ENCODE assay signal across 30 cellular contexts in genomic region chr12:123027726-123028445, GRCh38. TPM values are rescaled to one million over a fixed set of nuclear protein-coding genes. Genes with fewer than 3 reads are reported as not detected.
DNase-seq lines count a peak whose midpoint lies in the region; FAIRE-seq and TF ChIP-seq lines count a peak whose summit lies in the region.
"Had no signal": no experiment of that assay in that cellular context is flagged by ENCODE, and none has a peak within 500 bp of the region (broad histone marks: within the 10 kb centered on the region; RNA-seq: fewer than 3 reads in every experiment).

No MANE protein-coding gene starts in this region.

- no peaks in the 10 kb centered on the region for H3K27me3 ChIP-seq in BLaER1 treated with 17β-estradiol and CSF1 and Interleukin-3, amounts not matched to agents 10 nM and 100 nM
- no peaks in the 10 kb centered on the region for H3K27me3 ChIP-seq in astrocyte (ENCODE audit: insufficient read depth, low read length)
- H3K27me3 ChIP-seq: breast epithelium, hepatocyte, neutrophil, transverse colon had no signal

- FAIRE-seq in astrocyte (lab: Jason Lieb, UNC) = no peak
- FAIRE-seq: frontal cortex, HepG2 had no signal

- H3K27me3 Mint-ChIP-seq in astrocyte (ENCODE audit: low read depth, unreplicated experiment) (no peaks in the 10 kb centered on the region), neural crest cell (ENCODE audit: low read depth) (no peaks in the 10 kb centered on the region)
- H3K27me3 Mint-ChIP-seq: activated naive CD4-positive, alpha-beta T cell treated with anti-CD3 and anti-CD28 coated beads, Interleukin-2, amount 50 U/mL, for 24 hours; activated T-helper 17 cell treated with anti-CD3 and anti-CD28 coated beads, Interleukin-2, amount 50 U/mL, for 72 hours had no signal

- TF ChIP-seq CTCF in astrocyte (IDR thresholded peaks at IDR 0.05; ENCODE audit: insufficient read depth, low read depth, low read length) (no peak), neural crest cell (conservative IDR thresholded peaks at IDR 0.05) (no peak)

- H3K4me1 Mint-ChIP-seq in astrocyte (ENCODE audit: low read depth, unreplicated experiment) (no peaks in the 10 kb centered on the region), neural crest cell (no peaks in the 10 kb centered on the region)

- H3K79me2 ChIP-seq in astrocyte (ENCODE audit: insufficient read depth, low read length) = no peaks in the 10 kb centered on the region
- H3K79me2 ChIP-seq: hepatocyte had no signal

- H3K36me3 ChIP-seq in BLaER1 treated with 17β-estradiol and CSF1 and Interleukin-3, amounts not matched to agents 10 nM and 100 nM = peaks cover 0 to 31% (median 0%) of the 10 kb centered on the region in 11 experiments; a peak in 5 of 22 replicates
- no peaks in the 10 kb centered on the region for H3K36me3 ChIP-seq in astrocyte (ENCODE audit: insufficient read depth, low read length)
- H3K36me3 ChIP-seq: breast epithelium, neutrophil, transverse colon had no signal

- H3K9me3 ChIP-seq in BLaER1 treated with 17β-estradiol and CSF1 and Interleukin-3, amounts not matched to agents 10 nM and 100 nM (replicated peaks in 1 of 11) = no peaks in the 10 kb centered on the region
- H3K9me3 ChIP-seq in astrocyte (ENCODE audit: insufficient read depth, low read depth, low read length) = no peaks in the 10 kb centered on the region
- H3K9me3 ChIP-seq: breast epithelium, neutrophil, prostate gland, transverse colon had no signal

- peak overlapping the region in 3 of 11 experiments; percentile 1 to 24 (median 14); a peak in 2 of 22 replicates for H3K27ac ChIP-seq in BLaER1 treated with 17β-estradiol and CSF1 and Interleukin-3, amounts not matched to agents 10 nM and 100 nM
- H3K27ac ChIP-seq in astrocyte (ENCODE audit: low read depth, low read length) = no peak overlapping the region
- H3K27ac ChIP-seq: hepatocyte, neutrophil, prostate gland, transverse colon had no signal

- peak overlapping the region in 3 of 11 experiments; percentile 4 to 48 (median 24); a peak in 4 of 22 replicates for H3K9ac ChIP-seq in BLaER1 treated with 17β-estradiol and CSF1 and Interleukin-3, amounts not matched to agents 10 nM and 100 nM
- H3K9ac ChIP-seq in astrocyte (ENCODE audit: low read length) = no peak overlapping the region

- DNase-seq in ELF-1 (ENCODE audit: low read depth, low spot score) (peak; percentile 28), astrocyte (ENCODE audit: low read depth) (no peak), neural crest cell (ENCODE audit: low read depth, low spot score) (no peak), DMS53 treated with DMSO at 0.1 percent for 48 hours (lab: John Stamatoyannopoulos, UW; ENCODE audit: unreplicated experiment) (no peak), epidermal melanocyte (ENCODE audit: insufficient read length, low spot score) (no peak), DMS153 (lab: John Stamatoyannopoulos, UW) (no peak)
- DNase-seq: activated CD4-positive, alpha-beta T cell treated with anti-CD3 and anti-CD28 coated beads, Interleukin-2, amount 50 U/mL, for 48 hours; activated CD4-positive, CD25-positive, alpha-beta regulatory T cell treated with anti-CD3 and anti-CD28 coated beads, Interleukin-2, amount 50 U/mL, for 72 hours; amygdala; COR-L47; DMS79; Karpas-422; mesenchymal stem cell; NCI-H1436; NCI-H2081; NCI-H526; SHP77; stimulated activated CD4-positive, alpha-beta T cell treated with anti-CD3 and anti-CD28 coated beads, Interleukin-12 subunit alpha, Interleukin-12 subunit beta, amount 100 ng/mL, for 4 hours; stimulated activated CD4-positive, alpha-beta T cell treated with anti-CD3 and anti-CD28 coated beads, Interleukin-2, amount 100 ng/mL, for 48 hours; T-helper 2 cell; transverse colon had no signal

- H3K4me1 ChIP-seq in BLaER1 treated with 17β-estradiol and CSF1 and Interleukin-3, amounts not matched to agents 10 nM and 100 nM = peaks cover 19 to 75% (median 54%) of the 10 kb centered on the region in 10 experiments
- peaks cover 5% of the 10 kb centered on the region for H3K4me1 ChIP-seq in astrocyte (ENCODE audit: insufficient read depth, low read length)
- H3K4me1 ChIP-seq: breast epithelium, prostate gland had no signal

- peak overlapping the region; percentile 11 for H3K4me3 Mint-ChIP-seq in astrocyte (ENCODE audit: unreplicated experiment)
- no peak overlapping the region for H3K4me3 Mint-ChIP-seq in neural crest cell
- H3K4me3 Mint-ChIP-seq: activated naive CD4-positive, alpha-beta T cell treated with anti-CD3 and anti-CD28 coated beads, Interleukin-2, amount 50 U/mL, for 24 hours; activated T-helper 17 cell treated with anti-CD3 and anti-CD28 coated beads, Interleukin-2, amount 50 U/mL, for 72 hours had no signal

- peaks cover 0 to 31% (median 0%) of the 10 kb centered on the region in 11 experiments; a peak in 4 of 22 replicates for H4K20me1 ChIP-seq in BLaER1 treated with 17β-estradiol and CSF1 and Interleukin-3, amounts not matched to agents 10 nM and 100 nM
- H4K20me1 ChIP-seq in astrocyte (ENCODE audit: insufficient read depth, low read length) = peaks cover 11% of the 10 kb centered on the region

- H2AFZ ChIP-seq in astrocyte (ENCODE audit: low read depth, low read length) = no peak overlapping the region
- H2AFZ ChIP-seq: hepatocyte had no signal

- 0 out of 20 replicates have a peak overlapping the region, but pooled peaks of 1 of the 10 experiments have one; percentile 4 for H3K4me3 ChIP-seq in BLaER1 treated with 17β-estradiol and CSF1 and Interleukin-3, amounts not matched to agents 10 nM and 100 nM
- no peak overlapping the region for H3K4me3 ChIP-seq in astrocyte (ENCODE audit: insufficient read depth, low read depth, low read length)
- H3K4me3 ChIP-seq: breast epithelium, hepatocyte, prostate gland, transverse colon had no signal

- H3K4me2 ChIP-seq in BLaER1 treated with 17β-estradiol and CSF1 and Interleukin-3, amounts not matched to agents 10 nM and 100 nM = peak overlapping the region; percentile 29 to 86 (median 70); a peak in 21 of 22 replicates
- H3K4me2 ChIP-seq in astrocyte (ENCODE audit: low read length) = no peak overlapping the region
- H3K4me2 ChIP-seq: hepatocyte had no signal

- H3K9me3 Mint-ChIP-seq in astrocyte (ENCODE audit: unreplicated experiment) = no peaks in the 10 kb centered on the region
- H3K9me3 Mint-ChIP-seq in neural crest cell = no peaks in the 10 kb centered on the region
- H3K9me3 Mint-ChIP-seq: activated naive CD4-positive, alpha-beta T cell treated with anti-CD3 and anti-CD28 coated beads, Interleukin-2, amount 50 U/mL, for 24 hours; activated T-helper 17 cell treated with anti-CD3 and anti-CD28 coated beads, Interleukin-2, amount 50 U/mL, for 72 hours had no signal

- H3K36me3 Mint-ChIP-seq in astrocyte (ENCODE audit: low read depth, unreplicated experiment) (peaks cover 20% of the 10 kb centered on the region), neural crest cell (ENCODE audit: low read depth) (no peaks in the 10 kb centered on the region)

- H3K27ac Mint-ChIP-seq in astrocyte (ENCODE audit: unreplicated experiment) (no peak overlapping the region), neural crest cell (ENCODE audit: unreplicated experiment) (peak overlapping the region; percentile 71)
- H3K27ac Mint-ChIP-seq: activated naive CD4-positive, alpha-beta T cell treated with anti-CD3 and anti-CD28 coated beads, Interleukin-2, amount 50 U/mL, for 24 hours had no signal

RNA-seq across cellular contexts. Expression of gene ARL6IP4, which starts 47.4 kb away (rescaled TPM):
- total RNA-seq in astrocyte (121 and 122 TPM in 2 replicates), neural crest cell (173 and 180 TPM in 2 replicates)

RNA-seq across cellular contexts. Expression of gene OGFOD2, which starts 52.8 kb away (rescaled TPM):
- total RNA-seq in astrocyte = 13.3 and 16.1 TPM in 2 replicates
- total RNA-seq in neural crest cell = 17.2 and 18.1 TPM in 2 replicates
